ENCODE assay signal across 17 cellular contexts in the genomic region with DNA sequence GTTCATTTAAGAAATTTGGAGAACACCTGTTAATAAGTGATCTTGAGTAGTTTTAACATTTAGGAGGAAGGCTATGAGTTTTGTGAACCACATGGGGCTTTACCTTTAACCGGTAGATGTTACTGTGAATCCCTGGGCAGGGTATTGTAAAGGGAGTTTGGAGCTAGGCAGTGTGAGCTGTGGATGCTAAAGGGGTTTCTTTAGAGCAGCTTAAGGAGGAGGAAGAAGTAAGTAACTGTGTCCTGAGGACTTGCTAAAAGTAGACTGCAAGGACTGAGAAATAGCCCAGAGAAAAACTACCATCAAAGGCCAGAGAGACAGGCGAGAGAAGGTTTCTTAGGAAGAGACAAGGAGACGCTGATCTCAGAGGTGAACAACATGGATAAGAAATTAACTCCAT. TPM values are rescaled to one million over a fixed set of nuclear protein-coding genes. Genes with fewer than 3 reads are reported as not detected.
DNase-seq lines count a peak whose midpoint lies in the region; ATAC-seq and TF ChIP-seq lines count a peak whose summit lies in the region.
"Had no signal": no experiment of that assay in that cellular context is flagged by ENCODE, and none has a peak within 500 bp of the region (broad histone marks: within the 10 kb centered on the region; RNA-seq: fewer than 3 reads in every experiment).

No MANE protein-coding gene starts in this region.

- no peak overlapping the region for H3K9ac ChIP-seq in endodermal cell (ENCODE audit: extremely low read depth, low read length, poor library complexity, severe bottlenecking)

- H3K9me3 Mint-ChIP-seq in activated T-helper 1 cell treated with anti-CD3 and anti-CD28 coated beads, Interleukin-12 subunit alpha, Interleukin-12 subunit beta, Interleukin-2, Interleukin-4 antibody, amounts not matched to agents 30 ng/mL and 10 ng/mL and 1 ng/mL, durations not matched to agents 14 hours and 24 hours and 36 hours = no peaks in the 10 kb centered on the region
- no peaks in the 10 kb centered on the region for H3K9me3 Mint-ChIP-seq in natural killer cell treated with Interleukin-12 subunit alpha and Interleukin-12 subunit beta and Interleukin-15 and Interleukin-18, amount 100 ng/mL, for 72 hours
- no peaks in the 10 kb centered on the region for H3K9me3 Mint-ChIP-seq in endodermal cell
- H3K9me3 Mint-ChIP-seq: neural crest cell had no signal

- DNase-seq in GM12864 (ENCODE audit: low read depth) (no peak), islet precursor cell (no peak), endodermal cell (no peak), NCI-H1105 treated with DMSO at 0.1 percent for 48 hours (lab: John Stamatoyannopoulos, UW) (no peak), SK-N-DZ (ENCODE audit: low spot score) (no peak)
- no peak for DNase-seq in activated T-helper 1 cell treated with anti-CD3 and anti-CD28 coated beads, Interleukin-12 subunit alpha, Interleukin-12 subunit beta, Interleukin-2, Interleukin-4 antibody, amounts not matched to agents 30 ng/mL and 10 ng/mL and 1 ng/mL, durations not matched to agents 14 hours and 24 hours and 36 hours (ENCODE audit: low spot score)
- DNase-seq in natural killer cell treated with Interleukin-12 subunit alpha and Interleukin-12 subunit beta and Interleukin-15 and Interleukin-18, amount 100 ng/mL, for 72 hours (ENCODE audit: low spot score) = no peak
- DNase-seq: activated CD4-positive, alpha-beta T cell treated with anti-CD3 and anti-CD28 coated beads for 1 hour; COR-L47; glutamatergic neuron; HCEC 1CT; NCI-H1048; PC-3 had no signal

- no peaks in the 10 kb centered on the region for H3K9me3 ChIP-seq in KOPT-K1 (ENCODE audit: insufficient read depth, low read length, poor library complexity, severe bottlenecking)
- H3K9me3 ChIP-seq in endodermal cell (ENCODE audit: control insufficient read depth, low read length) = no peaks in the 10 kb centered on the region
- H3K9me3 ChIP-seq: suprapubic skin had no signal

- no peaks in the 10 kb centered on the region for H3K4me1 ChIP-seq in endodermal cell (ENCODE audit: control insufficient read depth, insufficient read depth, low read length)
- H3K4me1 ChIP-seq: suprapubic skin had no signal

- H3K4me3 Mint-ChIP-seq in activated T-helper 1 cell treated with anti-CD3 and anti-CD28 coated beads, Interleukin-12 subunit alpha, Interleukin-12 subunit beta, Interleukin-2, Interleukin-4 antibody, amounts not matched to agents 30 ng/mL and 10 ng/mL and 1 ng/mL, durations not matched to agents 14 hours and 24 hours and 36 hours = peak overlapping the region; percentile 95
- peak overlapping the region; percentile 99 for H3K4me3 Mint-ChIP-seq in natural killer cell treated with Interleukin-12 subunit alpha and Interleukin-12 subunit beta and Interleukin-15 and Interleukin-18, amount 100 ng/mL, for 72 hours
- no peak overlapping the region for H3K4me3 Mint-ChIP-seq in endodermal cell
- H3K4me3 Mint-ChIP-seq: neural crest cell had no signal

- peaks cover 52% of the 10 kb centered on the region for H3K36me3 ChIP-seq in KOPT-K1 (ENCODE audit: insufficient read depth, low read length)
- H3K36me3 ChIP-seq in endodermal cell (ENCODE audit: control insufficient read depth, insufficient read depth, low read length) = no peaks in the 10 kb centered on the region
- H3K36me3 ChIP-seq: suprapubic skin had no signal

- no peak for ATAC-seq in natural killer cell treated with Interleukin-12 subunit alpha and Interleukin-12 subunit beta and Interleukin-15 and Interleukin-18, amount 100 ng/mL, for 72 hours
- ATAC-seq: PC-3 had no signal

- intact Hi-C loops in activated T-helper 1 cell treated with anti-CD3 and anti-CD28 coated beads, Interleukin-12 subunit alpha, Interleukin-12 subunit beta, Interleukin-2, Interleukin-4 antibody, amounts not matched to agents 30 ng/mL and 10 ng/mL and 1 ng/mL, durations not matched to agents 14 hours and 24 hours and 36 hours (cut with micrococcal nuclease) = loop anchor here (5.0 to 10.0 kb wide), 6 partner anchors 425 to 1888 kb away; a partner anchor contains a TSS

- WGBS in endodermal cell (ENCODE audit: insufficient coverage in 1 of 2, insufficient read length in 1 of 2), 2 experiments = 89 to 92% methylated on average over 3 of the region's 3 CpGs

- H3K4me1 Mint-ChIP-seq in activated T-helper 1 cell treated with anti-CD3 and anti-CD28 coated beads, Interleukin-12 subunit alpha, Interleukin-12 subunit beta, Interleukin-2, Interleukin-4 antibody, amounts not matched to agents 30 ng/mL and 10 ng/mL and 1 ng/mL, durations not matched to agents 14 hours and 24 hours and 36 hours (ENCODE audit: low read depth) = peaks cover 66% of the 10 kb centered on the region
- peaks cover 64 to 87% of the 10 kb centered on the region in 2 donors for H3K4me1 Mint-ChIP-seq in natural killer cell treated with Interleukin-12 subunit alpha and Interleukin-12 subunit beta and Interleukin-15 and Interleukin-18, amount 100 ng/mL, for 72 hours (ENCODE audit: low read depth in 2 of 2)
- peaks cover 30% of the 10 kb centered on the region for H3K4me1 Mint-ChIP-seq in endodermal cell
- H3K4me1 Mint-ChIP-seq: neural crest cell had no signal

- peaks cover 63% of the 10 kb centered on the region for H3K36me3 Mint-ChIP-seq in activated T-helper 1 cell treated with anti-CD3 and anti-CD28 coated beads, Interleukin-12 subunit alpha, Interleukin-12 subunit beta, Interleukin-2, Interleukin-4 antibody, amounts not matched to agents 30 ng/mL and 10 ng/mL and 1 ng/mL, durations not matched to agents 14 hours and 24 hours and 36 hours (ENCODE audit: low read depth)
- peaks cover 37% of the 10 kb centered on the region for H3K36me3 Mint-ChIP-seq in natural killer cell treated with Interleukin-12 subunit alpha and Interleukin-12 subunit beta and Interleukin-15 and Interleukin-18, amount 100 ng/mL, for 72 hours
- no peaks in the 10 kb centered on the region for H3K36me3 Mint-ChIP-seq in endodermal cell (ENCODE audit: low read depth)

- peak overlapping the region; percentile 97 for H3K4me3 ChIP-seq in GM12864 (ENCODE audit: low read depth, low read length)
- H3K4me3 ChIP-seq in endodermal cell (ENCODE audit: low read length) = no peak overlapping the region
- H3K4me3 ChIP-seq: suprapubic skin had no signal

- H3K27me3 ChIP-seq in endodermal cell (ENCODE audit: control insufficient read depth, insufficient read depth, low read length, poor library complexity, severe bottlenecking) = no peaks in the 10 kb centered on the region
- H3K27me3 ChIP-seq: suprapubic skin had no signal

- H3K27me3 Mint-ChIP-seq in activated T-helper 1 cell treated with anti-CD3 and anti-CD28 coated beads, Interleukin-12 subunit alpha, Interleukin-12 subunit beta, Interleukin-2, Interleukin-4 antibody, amounts not matched to agents 30 ng/mL and 10 ng/mL and 1 ng/mL, durations not matched to agents 14 hours and 24 hours and 36 hours (ENCODE audit: insufficient read depth) = no peaks in the 10 kb centered on the region
- no peaks in the 10 kb centered on the region for H3K27me3 Mint-ChIP-seq in natural killer cell treated with Interleukin-12 subunit alpha and Interleukin-12 subunit beta and Interleukin-15 and Interleukin-18, amount 100 ng/mL, for 72 hours
- no peaks in the 10 kb centered on the region for H3K27me3 Mint-ChIP-seq in endodermal cell (ENCODE audit: insufficient read depth)

- H3K27ac ChIP-seq in KOPT-K1 (ENCODE audit: low read depth, low read length, poor library complexity, severe bottlenecking) (peak overlapping the region; percentile 96), endodermal cell (ENCODE audit: low read depth, low read length) (no peak overlapping the region)
- H3K27ac ChIP-seq: epithelial cell of prostate, suprapubic skin had no signal

- peak overlapping the region; percentile 97 for H3K27ac Mint-ChIP-seq in activated T-helper 1 cell treated with anti-CD3 and anti-CD28 coated beads, Interleukin-12 subunit alpha, Interleukin-12 subunit beta, Interleukin-2, Interleukin-4 antibody, amounts not matched to agents 30 ng/mL and 10 ng/mL and 1 ng/mL, durations not matched to agents 14 hours and 24 hours and 36 hours
- H3K27ac Mint-ChIP-seq in natural killer cell treated with Interleukin-12 subunit alpha and Interleukin-12 subunit beta and Interleukin-15 and Interleukin-18, amount 100 ng/mL, for 72 hours = peak overlapping the region; percentile 98
- no peak overlapping the region for H3K27ac Mint-ChIP-seq in endodermal cell

- TF ChIP-seq CTCF in GM12864 (IDR thresholded peaks at IDR 0.05; ENCODE audit: low read depth, low read length, missing control alignments) (no peak), endodermal cell (conservative IDR thresholded peaks at IDR 0.05) (no peak)

RNA-seq across cellular contexts. Expression of a gene that starts 5.6 kb away (rescaled TPM):
- 105 and 111 TPM in 2 replicates for total RNA-seq in activated T-helper 1 cell treated with anti-CD3 and anti-CD28 coated beads, Interleukin-12 subunit alpha, Interleukin-12 subunit beta, Interleukin-2, Interleukin-4 antibody, amounts not matched to agents 30 ng/mL and 10 ng/mL and 1 ng/mL, durations not matched to agents 14 hours and 24 hours and 36 hours
- total RNA-seq in natural killer cell treated with Interleukin-12 subunit alpha and Interleukin-12 subunit beta and Interleukin-15 and Interleukin-18, amount 100 ng/mL, for 72 hours = 100 to 1,000 TPM; 140 to 169 TPM
- total RNA-seq in endodermal cell = 1 to 10 TPM; 2.9 to 9.4 TPM
- 0.36 TPM for polyA plus RNA-seq in endodermal cell (2013, experiment 1 of 2)
- polyA plus RNA-seq in endodermal cell (2013, experiment 2 of 2) = 0.54 TPM
- not detected in 2 replicates for polyA plus RNA-seq in SK-N-DZ (2014; cell fraction: cytosol; rRNA removed)
- not detected in 2 replicates for polyA plus RNA-seq in SK-N-DZ (2014; cell fraction: nucleus; rRNA removed)
- total RNA-seq: PC-3 had no signal

Comparison
In these comparisons a context has a peak if more than half of its experiments do, and no peak if none do; other contexts are left out.
1. RNA of a gene that starts 5.6 kb away (total RNA-seq): 140 to 169 TPM in natural killer cell treated with Interleukin-12 subunit alpha and Interleukin-12 subunit beta and Interleukin-15 and Interleukin-18, amount 100 ng/mL, for 72 hours and 105 to 111 TPM in activated T-helper 1 cell treated with anti-CD3 and anti-CD28 coated beads, Interleukin-12 subunit alpha, Interleukin-12 subunit beta, Interleukin-2, Interleukin-4 antibody, amounts not matched to agents 30 ng/mL and 10 ng/mL and 1 ng/mL, durations not matched to agents 14 hours and 24 hours and 36 hours; 2.9 to 9.4 TPM in endodermal cell; every median in the first group is over 10 times any median in the second.